In genomic region chr2:200637886-200638285, GRCh38 we compare ENCODE assay signal across 23 cellular contexts. TPM values are rescaled to one million over a fixed set of nuclear protein-coding genes. Genes with fewer than 3 reads are reported as not detected.
A peak's percentile ranks its signal among the peaks of the same experiment; 100 is the strongest.
DNase-seq lines count a peak whose midpoint lies in the region; ATAC-seq and TF ChIP-seq lines count a peak whose summit lies in the region.
"Had no signal": no experiment of that assay in that cellular context is flagged by ENCODE, and none has a peak within 500 bp of the region (broad histone marks: within the 10 kb centered on the region; RNA-seq: fewer than 3 reads in every experiment).

No MANE protein-coding gene starts in this region.

- no peak for ATAC-seq in activated CD4-positive, alpha-beta T cell treated with anti-CD3 and anti-CD28 coated beads for 36 hours

- no peak for TF ChIP-seq EP300 in esophagus muscularis mucosa (IDR thresholded peaks at IDR 0.05)

- H3K4me1 ChIP-seq in esophagus muscularis mucosa, result no peaks in the 10 kb centered on the region
- H3K4me1 ChIP-seq: BE2C, BLaER1 had no signal

- WGBS in esophagus muscularis mucosa, result 92% methylated on average over 9 of the region's 9 CpGs

- no peak for TF ChIP-seq CTCF in esophagus muscularis mucosa (IDR thresholded peaks at IDR 0.05)
- no peak for TF ChIP-seq CTCF in GM10248 (IDR thresholded peaks at IDR 0.05; ENCODE audit: control extremely low read depth, extremely low read depth, low read depth, missing control alignments)

- H3K9me3 ChIP-seq in esophagus muscularis mucosa, result no peaks in the 10 kb centered on the region
- H3K9me3 ChIP-seq: BE2C, BLaER1 had no signal

- peaks cover 3% of the 10 kb centered on the region for H3K9me3 Mint-ChIP-seq in activated CD4-positive, alpha-beta T cell treated with anti-CD3 and anti-CD28 coated beads for 36 hours (ENCODE audit: low read depth)

- no peaks in the 10 kb centered on the region for H3K36me3 Mint-ChIP-seq in activated CD4-positive, alpha-beta T cell treated with anti-CD3 and anti-CD28 coated beads for 36 hours (ENCODE audit: low read depth)
- H3K36me3 Mint-ChIP-seq: CD4-positive, CD25-positive, alpha-beta regulatory T cell; CD8-positive, alpha-beta memory T cell had no signal

- H3K27ac Mint-ChIP-seq in activated CD4-positive, alpha-beta T cell treated with anti-CD3 and anti-CD28 coated beads for 36 hours, result no peak overlapping the region
- H3K27ac Mint-ChIP-seq: CD14-positive monocyte; CD4-positive, alpha-beta memory T cell; CD4-positive, CD25-positive, alpha-beta regulatory T cell; CD8-positive, alpha-beta memory T cell had no signal

- no peaks in the 10 kb centered on the region for H3K27me3 ChIP-seq in esophagus muscularis mucosa
- H3K27me3 ChIP-seq: BE2C, BLaER1 had no signal

- no peak for TF ChIP-seq POLR2A in esophagus muscularis mucosa (IDR thresholded peaks at IDR 0.05; ENCODE audit: low read depth)

- no peaks in the 10 kb centered on the region for H3K4me1 Mint-ChIP-seq in activated CD4-positive, alpha-beta T cell treated with anti-CD3 and anti-CD28 coated beads for 36 hours
- H3K4me1 Mint-ChIP-seq: CD4-positive, alpha-beta memory T cell; CD4-positive, CD25-positive, alpha-beta regulatory T cell; CD8-positive, alpha-beta memory T cell had no signal

- POLR2A ChIA-PET in activated CD4-positive, alpha-beta T cell treated with anti-CD3 and anti-CD28 coated beads for 36 hours (lab: Charles Lee), result no interaction called here
- POLR2A ChIA-PET in GM10248 (lab: Yijun Ruan, JAX), result no interaction called here

- intact Hi-C loops in esophagus muscularis mucosa (cut with DNase I), result no loop called here
- intact Hi-C loops in activated CD4-positive, alpha-beta T cell treated with anti-CD3 and anti-CD28 coated beads for 36 hours (cut with DNase I, micrococcal nuclease), result no loop called here

- no peak overlapping the region for H3K27ac ChIP-seq in esophagus muscularis mucosa (replicated peaks in 1 of 4)
- H3K27ac ChIP-seq: BLaER1 had no signal

- H3K4me3 ChIP-seq in esophagus muscularis mucosa, result no peak overlapping the region
- H3K4me3 ChIP-seq: BLaER1 had no signal

- peaks cover 10% of the 10 kb centered on the region for H3K27me3 Mint-ChIP-seq in activated CD4-positive, alpha-beta T cell treated with anti-CD3 and anti-CD28 coated beads for 36 hours

- CTCF ChIA-PET in activated CD4-positive, alpha-beta T cell treated with anti-CD3 and anti-CD28 coated beads for 36 hours (lab: Charles Lee), result no interaction called here
- CTCF ChIA-PET in GM10248 (lab: Yijun Ruan, JAX), result interaction anchor here (2.3 kb wide), 1 partner anchor 17 kb away, joined by 5 read pairs; no protein-coding TSS in a partner anchor

- H3K4me3 Mint-ChIP-seq in activated CD4-positive, alpha-beta T cell treated with anti-CD3 and anti-CD28 coated beads for 36 hours, result no peak overlapping the region
- H3K4me3 Mint-ChIP-seq: CD14-positive monocyte; CD4-positive, alpha-beta memory T cell; CD4-positive, CD25-positive, alpha-beta regulatory T cell; CD8-positive, alpha-beta memory T cell had no signal

- peak; percentile 47 for DNase-seq in esophagus muscularis mucosa (ENCODE audit: extremely low spot score)
- peak; percentile 36 for DNase-seq in renal cortical epithelial cell (ENCODE audit: low read depth)
- DNase-seq in activated CD4-positive, alpha-beta T cell treated with anti-CD3 and anti-CD28 coated beads for 36 hours, result no peak
- no peak for DNase-seq in Kasumi-1 (lab: John Stamatoyannopoulos, UW)
- no peak for DNase-seq in GM10248 (ENCODE audit: extremely low spot score)
- DNase-seq: 8988T; ACHN; BE2C; C1 segment of cervical spinal cord; CD4-positive, alpha-beta memory T cell; CD4-positive, CD25-positive, alpha-beta regulatory T cell; CD8-positive, alpha-beta memory T cell; COR-L47; DMS 273 treated with DMSO at 0.1 percent for 48 hours; DMS153; DMS53; DMS79; DND-41; EL; GDM1 had no signal

- H3K36me3 ChIP-seq in esophagus muscularis mucosa, result peaks cover 0 to 50% (median 2%) of the 10 kb centered on the region in 4 donors
- H3K36me3 ChIP-seq: BE2C, BLaER1 had no signal

RNA-seq across cellular contexts. Expression of gene AOX1, which starts 52.1 kb away (rescaled TPM):
- total RNA-seq in esophagus muscularis mucosa (100 to 1,000 TPM in 1 of 4 donors, 10 to 100 TPM in 3; 54.0 to 113 (median 81.9) TPM), renal cortical epithelial cell (8.0 and 60.4 TPM in 2 replicates)
- under 1 TPM; 0.65 to 0.82 TPM for total RNA-seq in activated CD4-positive, alpha-beta T cell treated with anti-CD3 and anti-CD28 coated beads for 36 hours
- total RNA-seq: CD4-positive, alpha-beta memory T cell; CD4-positive, CD25-positive, alpha-beta regulatory T cell; CD8-positive, alpha-beta memory T cell; G401 had no signal

Comparison
In these comparisons a context has a peak if more than half of its experiments do, and no peak if none do; other contexts are left out.
1. DNase-seq: peak in esophagus muscularis mucosa (single experiment) and renal cortical epithelial cell (single experiment); none in activated CD4-positive, alpha-beta T cell treated with anti-CD3 and anti-CD28 coated beads for 36 hours (single experiment), Kasumi-1 (0 of 2) and GM10248 (single experiment).